Comparison of ENCODE assay signal across 17 cellular contexts in genomic region chr4:184274288-184274951, GRCh38. TPM values are rescaled to one million over a fixed set of nuclear protein-coding genes. Genes with fewer than 3 reads are reported as not detected.
DNase-seq lines count a peak whose midpoint lies in the region; ATAC-seq and TF ChIP-seq lines count a peak whose summit lies in the region.
"Had no signal": no experiment of that assay in that cellular context is flagged by ENCODE, and none has a peak within 500 bp of the region (broad histone marks: within the 10 kb centered on the region; RNA-seq: fewer than 3 reads in every experiment).

No MANE protein-coding gene starts in this region.

- H3K27ac ChIP-seq in SK-N-SH (ENCODE audit: low read depth in 2 of 2, low read length in 1 of 2) (no peak overlapping the region), heart right ventricle (peak overlapping the region in 2 of 10 donors; percentile 33 to 48)
- H3K27ac ChIP-seq: A549, coronary artery had no signal

- H2AFZ ChIP-seq in SK-N-SH (ENCODE audit: low read depth) = peak overlapping the region; percentile 41; the same call in 1 of the 2 replicates

- H3F3A ChIP-seq in SK-N-SH (replicated peaks; ENCODE audit: insufficient read depth) = no peaks in the 10 kb centered on the region

- TF ChIP-seq EP300 in SK-N-SH (IDR thresholded peaks at IDR 0.05; ENCODE audit: borderline replicate concordance in 1 of 2, low read depth in 1 of 2, low read length in 1 of 2) = no peak

- peaks cover 20% of the 10 kb centered on the region for H3K36me3 Mint-ChIP-seq in activated CD8-positive, alpha-beta memory T cell treated with anti-CD3 and anti-CD28 coated beads, Interleukin-2, amount 10 ng/mL, durations not matched to agents 7 days and 5 days
- peaks cover 36% of the 10 kb centered on the region for H3K36me3 Mint-ChIP-seq in stimulated activated memory B cell treated with anti-CD40 and anti-IgM and Interleukin-4, amounts not matched to agents 10 μg/mL and 1 μg/mL and 100 μg/mL, for 72 hours

- H3K27me3 ChIP-seq in SK-N-SH (ENCODE audit: insufficient read depth) (no peaks in the 10 kb centered on the region), heart right ventricle (no peaks in the 10 kb centered on the region)

- DNase-seq in activated CD8-positive, alpha-beta memory T cell treated with anti-CD3 and anti-CD28 coated beads, Interleukin-2, amount 10 ng/mL, durations not matched to agents 7 days and 5 days = peak; percentile 36
- no peak for DNase-seq in activated CD8-positive, alpha-beta memory T cell treated with anti-CD3 and anti-CD28 coated beads for 24 hours
- DNase-seq in SK-N-SH (no peak), heart right ventricle (no peak), DMS114 treated with DMSO at 0.1 percent for 48 hours (lab: John Stamatoyannopoulos, UW; ENCODE audit: unreplicated experiment) (no peak), NCI-H146 treated with DMSO at 0.1 percent for 48 hours (lab: John Stamatoyannopoulos, UW; ENCODE audit: unreplicated experiment) (no peak), GM19238 (ENCODE audit: insufficient read length, low spot score) (no peak)
- DNase-seq: amygdala, COR-L47, NCI-H226 had no signal

- H3K4me3 Mint-ChIP-seq in activated CD8-positive, alpha-beta memory T cell treated with anti-CD3 and anti-CD28 coated beads, Interleukin-2, amount 10 ng/mL, durations not matched to agents 7 days and 5 days = no peak overlapping the region
- H3K4me3 Mint-ChIP-seq in stimulated activated memory B cell treated with anti-CD40 and anti-IgM and Interleukin-4, amounts not matched to agents 10 μg/mL and 1 μg/mL and 100 μg/mL, for 72 hours = no peak overlapping the region

- no peaks in the 10 kb centered on the region for H3K9me2 ChIP-seq in SK-N-SH

- TF ChIP-seq RAD21 in SK-N-SH (IDR thresholded peaks at IDR 0.05; ENCODE audit: low read length) = no peak

- ATAC-seq in activated CD8-positive, alpha-beta memory T cell treated with anti-CD3 and anti-CD28 coated beads, Interleukin-2, amount 10 ng/mL, durations not matched to agents 7 days and 5 days = no peak
- peak in 7 of 8 donors; percentile 30 to 72 (median 51) for ATAC-seq in heart right ventricle
- ATAC-seq in stimulated activated memory B cell treated with anti-CD40 and anti-IgM and Interleukin-4, amounts not matched to agents 10 μg/mL and 1 μg/mL and 100 μg/mL, for 72 hours = no peak
- ATAC-seq: A549, esophagus mucosa had no signal

- H3K4me2 ChIP-seq in SK-N-SH = no peak overlapping the region
- H3K4me2 ChIP-seq: A549 had no signal

- intact Hi-C loops in heart right ventricle (cut with DNase I) = no loop called here

- no peak overlapping the region for H3K9ac ChIP-seq in SK-N-SH

- H3K79me2 ChIP-seq in SK-N-SH (ENCODE audit: insufficient read depth) = no peaks in the 10 kb centered on the region

- no peaks in the 10 kb centered on the region for H3K9me3 ChIP-seq in SK-N-SH
- H3K9me3 ChIP-seq in heart right ventricle = peaks cover 0 to 12% (median 0%) of the 10 kb centered on the region in 11 donors

- H3K27ac Mint-ChIP-seq in activated CD8-positive, alpha-beta memory T cell treated with anti-CD3 and anti-CD28 coated beads, Interleukin-2, amount 10 ng/mL, durations not matched to agents 7 days and 5 days = peak overlapping the region; percentile 65
- H3K27ac Mint-ChIP-seq in stimulated activated memory B cell treated with anti-CD40 and anti-IgM and Interleukin-4, amounts not matched to agents 10 μg/mL and 1 μg/mL and 100 μg/mL, for 72 hours = peak overlapping the region; percentile 72

- TF ChIP-seq CTCF in SK-N-SH (IDR thresholded peaks at IDR 0.05) = no peak
- no peak for TF ChIP-seq CTCF in heart right ventricle (IDR thresholded peaks at IDR 0.05)

- no peaks in the 10 kb centered on the region for H3K27me3 Mint-ChIP-seq in activated CD8-positive, alpha-beta memory T cell treated with anti-CD3 and anti-CD28 coated beads, Interleukin-2, amount 10 ng/mL, durations not matched to agents 7 days and 5 days
- no peaks in the 10 kb centered on the region for H3K27me3 Mint-ChIP-seq in stimulated activated memory B cell treated with anti-CD40 and anti-IgM and Interleukin-4, amounts not matched to agents 10 μg/mL and 1 μg/mL and 100 μg/mL, for 72 hours

- peaks cover 7% of the 10 kb centered on the region for H3K9me3 Mint-ChIP-seq in activated CD8-positive, alpha-beta memory T cell treated with anti-CD3 and anti-CD28 coated beads, Interleukin-2, amount 10 ng/mL, durations not matched to agents 7 days and 5 days (ENCODE audit: low read depth)
- peaks cover 17% of the 10 kb centered on the region for H3K9me3 Mint-ChIP-seq in stimulated activated memory B cell treated with anti-CD40 and anti-IgM and Interleukin-4, amounts not matched to agents 10 μg/mL and 1 μg/mL and 100 μg/mL, for 72 hours

- H3K4me1 Mint-ChIP-seq in activated CD8-positive, alpha-beta memory T cell treated with anti-CD3 and anti-CD28 coated beads, Interleukin-2, amount 10 ng/mL, durations not matched to agents 7 days and 5 days = peaks cover 41% of the 10 kb centered on the region
- H3K4me1 Mint-ChIP-seq in stimulated activated memory B cell treated with anti-CD40 and anti-IgM and Interleukin-4, amounts not matched to agents 10 μg/mL and 1 μg/mL and 100 μg/mL, for 72 hours = peaks cover 57% of the 10 kb centered on the region

- H3K4me3 ChIP-seq in SK-N-SH (ENCODE audit: low read depth in 2 of 2, low read length in 1 of 2) (no peak overlapping the region), heart right ventricle (no peak overlapping the region)
- H3K4me3 ChIP-seq: A549, coronary artery, skin epidermis had no signal

- H3K4me1 ChIP-seq in SK-N-SH (ENCODE audit: control insufficient read depth in 1 of 2, insufficient read depth in 2 of 2, low read depth in 1 of 2, low read length in 1 of 2) = no peaks in the 10 kb centered on the region; a peak in 1 of 4 replicates
- peaks cover 0 to 23% (median 0%) of the 10 kb centered on the region in 9 donors for H3K4me1 ChIP-seq in heart right ventricle
- H3K4me1 ChIP-seq: A549 had no signal

- WGBS in SK-N-SH (ENCODE audit: low lambda C conversion rate) = 80% methylated on average over 5 of the region's 6 CpGs
- 61 to 66% methylated on average over 6 of the region's 6 CpGs for WGBS in heart right ventricle, 2 donors

- no peaks in the 10 kb centered on the region for H4K20me1 ChIP-seq in SK-N-SH (ENCODE audit: insufficient read depth)

- POLR2A ChIA-PET in SK-N-SH (lab: Yijun Ruan, JAX) = interaction anchor here (0.6 kb wide), 1 partner anchor 263 kb away, joined by 4 read pairs; no protein-coding TSS in a partner anchor

- CTCF ChIA-PET in activated CD8-positive, alpha-beta memory T cell treated with anti-CD3 and anti-CD28 coated beads, Interleukin-2, amount 10 ng/mL, durations not matched to agents 7 days and 5 days (lab: Charles Lee) = interaction anchor here (0.8 to 12.3 kb wide), 4 partner anchors 7 to 262 kb away, joined by 3 to 153 read pairs (median 12); no protein-coding TSS in a partner anchor
- CTCF ChIA-PET in SK-N-SH (lab: Yijun Ruan, JAX) = interaction anchor here (0.9 to 3.5 kb wide), 3 partner anchors 10 to 26 kb away, joined by 3 to 17 read pairs (median 3); no protein-coding TSS in a partner anchor

- no peaks in the 10 kb centered on the region for H3K36me3 ChIP-seq in SK-N-SH (replicated peaks in 1 of 2; ENCODE audit: control insufficient read depth in 1 of 2, insufficient read depth in 2 of 2, low read length in 1 of 2)
- H3K36me3 ChIP-seq in heart right ventricle = no peaks in the 10 kb centered on the region

TF ChIP-seq in SK-N-SH, 30 proteins besides CTCF, POLR2A, EP300 and RAD21 (continues in another document):
- TF ChIP-seq JUND (IDR thresholded peaks at IDR 0.05) = no peak
- no peak for TF ChIP-seq TAF1 (IDR thresholded peaks at IDR 0.05; ENCODE audit: borderline replicate concordance, low read depth, low read length)
- TF ChIP-seq YY1 (IDR thresholded peaks at IDR 0.05; ENCODE audit: low read depth) = no peak
- no peak for TF ChIP-seq NRF1 (IDR thresholded peaks at IDR 0.05; ENCODE audit: low read depth, low read length)
- no peak for TF ChIP-seq IRF3 (IDR thresholded peaks at IDR 0.05; ENCODE audit: low read depth, low read length)
- no peak for TF ChIP-seq USF2 (IDR thresholded peaks at IDR 0.05; ENCODE audit: borderline replicate concordance, low read depth, low read length)
- no peak for TF ChIP-seq RFX5 (IDR thresholded peaks at IDR 0.05; ENCODE audit: low read length)
- no peak for TF ChIP-seq SIN3A (IDR thresholded peaks at IDR 0.05; ENCODE audit: borderline replicate concordance, low read depth, low read length)
- no peak for TF ChIP-seq TCF12 (IDR thresholded peaks at IDR 0.05)
- TF ChIP-seq EZH2phosphoT487 (IDR thresholded peaks at IDR 0.05; ENCODE audit: borderline replicate concordance, low read depth) = no peak
- TF ChIP-seq FOXJ3 (CRISPR knock-in tag; IDR thresholded peaks at IDR 0.05) = no peak
- TF ChIP-seq MEF2A (IDR thresholded peaks at IDR 0.05; ENCODE audit: borderline replicate concordance, low read depth) = no peak
- TF ChIP-seq RCOR1 (IDR thresholded peaks at IDR 0.05; ENCODE audit: low read length) = no peak
- TF ChIP-seq MXI1 (IDR thresholded peaks at IDR 0.05; ENCODE audit: low read depth, low read length) = no peak

RNA-seq across cellular contexts. Expression of gene ENPP6, which starts 56.7 kb away (rescaled TPM):
- total RNA-seq in activated CD8-positive, alpha-beta memory T cell treated with anti-CD3 and anti-CD28 coated beads, Interleukin-2, amount 10 ng/mL, durations not matched to agents 7 days and 5 days = 1 to 10 TPM; 6.2 to 6.9 TPM
- polyA plus RNA-seq in SK-N-SH (2012; rRNA removed) = not detected in 2 replicates
- polyA plus RNA-seq in SK-N-SH (2012; cell fraction: cytosol; rRNA removed) = 0.01 and 0.04 TPM in 2 replicates
- polyA plus RNA-seq in SK-N-SH (2012; cell fraction: nucleus; rRNA removed) = 0.12 TPM in 1 of 2 replicates, not detected in the other
- under 1 TPM in 7 of 10 donors, not detected in 3; 0.05 to 0.68 (median 0.07) TPM for total RNA-seq in heart right ventricle
- under 1 TPM; 0.03 to 0.07 TPM for polyA plus RNA-seq in heart right ventricle
- total RNA-seq: esophagus mucosa, SK-MEL-5 had no signal
- polyA plus RNA-seq: A549, neural cell had no signal

Comparison
In these comparisons a context has a peak if more than half of its experiments do, and no peak if none do; other contexts are left out.
1. ATAC-seq: peak in heart right ventricle (7 of 8); none in activated CD8-positive, alpha-beta memory T cell treated with anti-CD3 and anti-CD28 coated beads, Interleukin-2, amount 10 ng/mL, durations not matched to agents 7 days and 5 days (single experiment) and stimulated activated memory B cell treated with anti-CD40 and anti-IgM and Interleukin-4, amounts not matched to agents 10 μg/mL and 1 μg/mL and 100 μg/mL, for 72 hours (single experiment).
2. RNA of gene ENPP6, which starts 56.7 kb away (total RNA-seq): 6.2 to 6.9 TPM in activated CD8-positive, alpha-beta memory T cell treated with anti-CD3 and anti-CD28 coated beads, Interleukin-2, amount 10 ng/mL, durations not matched to agents 7 days and 5 days; 0.05 to 0.68 TPM in heart right ventricle; every median in the first group is over 4 times any median in the second.